25 cellular contexts compared by ENCODE assay signal in the genomic region with DNA sequence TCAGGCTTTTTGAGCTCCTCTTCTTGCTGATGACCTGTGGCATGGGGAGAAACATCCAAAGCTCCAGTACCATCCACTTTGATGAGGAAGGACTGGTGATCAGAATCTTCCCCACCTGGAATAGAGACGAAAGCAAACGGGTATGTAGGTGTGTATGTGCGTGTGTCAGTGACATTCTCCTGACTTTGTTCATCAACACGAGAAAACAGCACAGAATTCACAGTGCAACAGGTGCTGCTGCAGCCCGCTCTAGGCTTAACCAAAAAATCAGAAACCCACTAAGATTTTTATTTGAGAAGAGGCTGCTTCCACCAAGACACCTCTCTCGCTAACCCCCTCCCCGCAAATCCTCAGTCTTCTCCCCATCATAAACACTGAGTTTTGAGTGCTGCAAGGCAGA. TPM values are rescaled to one million over a fixed set of nuclear protein-coding genes. Genes with fewer than 3 reads are reported as not detected.
DNase-seq lines count a peak whose midpoint lies in the region; ATAC-seq, FAIRE-seq and TF ChIP-seq lines count a peak whose summit lies in the region.
"Had no signal": no experiment of that assay in that cellular context is flagged by ENCODE, and none has a peak within 500 bp of the region (broad histone marks: within the 10 kb centered on the region; RNA-seq: fewer than 3 reads in every experiment).

No MANE protein-coding gene starts in this region.

- H3K4me2 ChIP-seq in BLaER1 treated with 17β-estradiol and CSF1 and Interleukin-3, amounts not matched to agents 10 nM and 100 nM: peak overlapping the region in 8 of 11 experiments; percentile 1 to 86 (median 80); a peak in 14 of 22 replicates
- H3K4me2 ChIP-seq in K562 (ENCODE audit: insufficient read depth, low read length) (no peak overlapping the region), neural progenitor cell (no peak overlapping the region)
- H3K4me2 ChIP-seq: GM23338 had no signal

- no peaks in the 10 kb centered on the region for H3K27me3 ChIP-seq in BLaER1 treated with 17β-estradiol and CSF1 and Interleukin-3, amounts not matched to agents 10 nM and 100 nM
- peaks cover 53 to 85% of the 10 kb centered on the region in 2 experiments for H3K27me3 ChIP-seq in K562 (ENCODE audit: control insufficient read depth in 2 of 2, insufficient read depth in 2 of 2, low read length in 2 of 2)
- no peaks in the 10 kb centered on the region for H3K27me3 ChIP-seq in dorsolateral prefrontal cortex
- no peaks in the 10 kb centered on the region for H3K27me3 ChIP-seq in neural progenitor cell
- no peaks in the 10 kb centered on the region for H3K27me3 ChIP-seq in uterus

- H2AFZ ChIP-seq in K562 (ENCODE audit: low read depth, low read length) (no peak overlapping the region), neural progenitor cell (replicated peaks) (no peak overlapping the region)
- H2AFZ ChIP-seq: GM23338 had no signal

- 0 out of 22 replicates have a peak, but pooled peaks cover 0 to 4% (median 0%) of the 10 kb centered on the region in 11 experiments for H4K20me1 ChIP-seq in BLaER1 treated with 17β-estradiol and CSF1 and Interleukin-3, amounts not matched to agents 10 nM and 100 nM
- H4K20me1 ChIP-seq in K562 (replicated peaks; ENCODE audit: control insufficient read depth, insufficient read depth, low read length) (peaks cover 4% of the 10 kb centered on the region; the same call in 1 of the 2 replicates), neural progenitor cell (ENCODE audit: low read depth) (no peaks in the 10 kb centered on the region)

- in situ Hi-C loops in K562 (cut with MboI): no loop called here

- TF ChIP-seq POLR2A in K562 (conservative IDR thresholded peaks at IDR 0.05): no peak
- TF ChIP-seq POLR2A in uterus (IDR thresholded peaks at IDR 0.05): no peak

- no peak for TF ChIP-seq EP300 in K562 (IDR thresholded peaks at IDR 0.05; ENCODE audit: low read length)

- DNase-seq in K562 (ENCODE audit: extremely low read depth in 1 of 4, low spot score in 3 of 4) (no peak), dorsolateral prefrontal cortex (no peak), neural progenitor cell (ENCODE audit: low spot score) (no peak), uterus (no peak)
- DNase-seq in effector memory CD8-positive, alpha-beta T cell: no peak
- DNase-seq: CD4-positive, alpha-beta T cell; CD8-positive, alpha-beta memory T cell; DMS53; DMS79 treated with DMSO at 0.1 percent for 48 hours; GF-D8 had no signal

- H3K4me1 ChIP-seq in BLaER1 treated with 17β-estradiol and CSF1 and Interleukin-3, amounts not matched to agents 10 nM and 100 nM: peaks cover 24 to 100% (median 90%) of the 10 kb centered on the region in 10 experiments
- H3K4me1 ChIP-seq in K562 (replicated peaks in 1 of 2; ENCODE audit: control insufficient read depth in 2 of 2, insufficient read depth in 2 of 2, low read length in 2 of 2): peaks cover 0 to 8% of the 10 kb centered on the region in 2 experiments; a peak in 1 of 5 replicates
- H3K4me1 ChIP-seq in neural progenitor cell: peaks cover 15% of the 10 kb centered on the region
- no peaks in the 10 kb centered on the region for H3K4me1 ChIP-seq in uterus

- H3K9ac ChIP-seq in BLaER1 treated with 17β-estradiol and CSF1 and Interleukin-3, amounts not matched to agents 10 nM and 100 nM: no peak overlapping the region
- no peak overlapping the region for H3K9ac ChIP-seq in K562 (ENCODE audit: insufficient read depth in 1 of 2, low read depth in 2 of 2, low read length in 2 of 2)
- no peak overlapping the region for H3K9ac ChIP-seq in neural progenitor cell

- H3K79me2 ChIP-seq in K562 (ENCODE audit: control insufficient read depth, insufficient read depth, low read length) (no peaks in the 10 kb centered on the region), neural progenitor cell (ENCODE audit: low read depth) (no peaks in the 10 kb centered on the region)

- no peaks in the 10 kb centered on the region for H3K9me3 Mint-ChIP-seq in neural progenitor cell
- no peaks in the 10 kb centered on the region for H3K9me3 Mint-ChIP-seq in effector memory CD8-positive, alpha-beta T cell
- H3K9me3 Mint-ChIP-seq: CD14-positive monocyte; CD4-positive, alpha-beta T cell; CD8-positive, alpha-beta memory T cell; GM23338 had no signal

- 1% methylated on average over 7 of the region's 7 CpGs for WGBS in K562 (ENCODE audit: insufficient coverage, low coverage, missing lambda C conversion rate)

- no peak for TF ChIP-seq RAD21 in K562 (CRISPR knock-in tag; conservative IDR thresholded peaks at IDR 0.05 in 1 of 2, IDR thresholded peaks at IDR 0.05 in 1 of 2)

- H3K4me1 Mint-ChIP-seq in neural progenitor cell: peaks cover 74% of the 10 kb centered on the region
- no peaks in the 10 kb centered on the region for H3K4me1 Mint-ChIP-seq in effector memory CD8-positive, alpha-beta T cell (ENCODE audit: low read depth in 2 of 2)
- H3K4me1 Mint-ChIP-seq: CD8-positive, alpha-beta memory T cell had no signal

- H3K9me3 ChIP-seq in BLaER1 treated with 17β-estradiol and CSF1 and Interleukin-3, amounts not matched to agents 10 nM and 100 nM (replicated peaks in 1 of 11): no peaks in the 10 kb centered on the region
- H3K9me3 ChIP-seq in K562 (replicated peaks; ENCODE audit: control insufficient read depth, insufficient read depth, low read depth, low read length) (no peaks in the 10 kb centered on the region), neural progenitor cell (ENCODE audit: low read depth) (no peaks in the 10 kb centered on the region), uterus (no peaks in the 10 kb centered on the region)
- H3K9me3 ChIP-seq: HAP-1 had no signal

- no peak overlapping the region for H3K4me3 ChIP-seq in BLaER1 treated with 17β-estradiol and CSF1 and Interleukin-3, amounts not matched to agents 10 nM and 100 nM
- H3K4me3 ChIP-seq in K562 (no peak overlapping the region), dorsolateral prefrontal cortex (no peak overlapping the region), neural progenitor cell (no peak overlapping the region), uterus (no peak overlapping the region)
- H3K4me3 ChIP-seq: GM23338, HAP-1 had no signal

- TF ChIP-seq CTCF in K562 (IDR thresholded peaks at IDR 0.05 in 2 of 3, conservative IDR thresholded peaks at IDR 0.05 in 1 of 3; ENCODE audit: insufficient read depth in 2 of 3, low read depth in 1 of 3, low read length in 3 of 3): no peak
- TF ChIP-seq CTCF in dorsolateral prefrontal cortex (IDR thresholded peaks at IDR 0.05 in 54 of 56, conservative IDR thresholded peaks at IDR 0.05 in 2 of 56; ENCODE audit: low read depth in 1 of 56, partially characterized antibody in 56 of 56): no peak
- TF ChIP-seq CTCF in neural progenitor cell (IDR thresholded peaks at IDR 0.05): no peak
- no peak for TF ChIP-seq CTCF in uterus (IDR thresholded peaks at IDR 0.05)

- intact Hi-C loops in K562 (cut with micrococcal nuclease): no loop called here
- intact Hi-C loops in dorsolateral prefrontal cortex (cut with DNase I): no loop called here
- intact Hi-C loops in uterus (cut with DNase I; ENCODE audit: low total_unique reads): no loop called here

- no peaks in the 10 kb centered on the region for H3K9me1 ChIP-seq in K562 (ENCODE audit: control insufficient read depth, insufficient read depth, low read length)

- ATAC-seq in K562 (no peak), GM18909 (IDR thresholded peaks at IDR 0.05; ENCODE audit: poor library complexity, unreplicated experiment) (no peak), GM19351 (IDR thresholded peaks at IDR 0.05; ENCODE audit: unreplicated experiment) (no peak)
- ATAC-seq in effector memory CD8-positive, alpha-beta T cell (replicated peaks): no peak
- ATAC-seq: GM23338 had no signal

- peaks cover 21% of the 10 kb centered on the region for H3K27me3 Mint-ChIP-seq in neural progenitor cell (ENCODE audit: insufficient read depth, low read depth)
- peaks cover 20 to 45% of the 10 kb centered on the region in 2 donors for H3K27me3 Mint-ChIP-seq in effector memory CD8-positive, alpha-beta T cell

- H3F3A ChIP-seq in neural progenitor cell (ENCODE audit: low read depth): no peaks in the 10 kb centered on the region

- no peaks in the 10 kb centered on the region for H3K36me3 ChIP-seq in BLaER1 treated with 17β-estradiol and CSF1 and Interleukin-3, amounts not matched to agents 10 nM and 100 nM
- H3K36me3 ChIP-seq in K562 (ENCODE audit: control insufficient read depth, insufficient read depth, low read length): no peaks in the 10 kb centered on the region
- H3K36me3 ChIP-seq in neural progenitor cell: no peaks in the 10 kb centered on the region
- no peaks in the 10 kb centered on the region for H3K36me3 ChIP-seq in uterus
- H3K36me3 ChIP-seq: HAP-1 had no signal

- no peaks in the 10 kb centered on the region for H3K36me3 Mint-ChIP-seq in neural progenitor cell
- H3K36me3 Mint-ChIP-seq in effector memory CD8-positive, alpha-beta T cell (ENCODE audit: insufficient read depth): no peaks in the 10 kb centered on the region
- H3K36me3 Mint-ChIP-seq: CD14-positive monocyte; CD8-positive, alpha-beta memory T cell had no signal

- peak overlapping the region; percentile 36 for H3K4me3 Mint-ChIP-seq in neural progenitor cell
- H3K4me3 Mint-ChIP-seq in effector memory CD8-positive, alpha-beta T cell: no peak overlapping the region
- H3K4me3 Mint-ChIP-seq: CD14-positive monocyte; CD4-positive, alpha-beta T cell; CD8-positive, alpha-beta memory T cell; GM23338 had no signal

- POLR2A ChIA-PET in K562 (lab: Yijun Ruan, JAX): interaction anchor here (0.8 to 1.0 kb wide), 2 partner anchors 18 to 57 kb away, joined by 3 to 5 read pairs; no protein-coding TSS in a partner anchor

- CTCF ChIA-PET in K562 (lab: Yijun Ruan, JAX; ENCODE audit: low intra/inter-chr PET ratio): no interaction called here

- no TSS peak for BruUV-seq in K562 (replicated peaks; lab: Mats Ljungman, UMichigan)

- H3K27ac Mint-ChIP-seq in neural progenitor cell: no peak overlapping the region
- H3K27ac Mint-ChIP-seq in effector memory CD8-positive, alpha-beta T cell: no peak overlapping the region
- H3K27ac Mint-ChIP-seq: CD4-positive, alpha-beta T cell; CD8-positive, alpha-beta memory T cell; GM23338 had no signal

- FAIRE-seq in K562 (lab: Jason Lieb, UNC): peak; percentile 62
- FAIRE-seq: D721Med, GM12891, GM18507, H54 had no signal

- no peak overlapping the region for H3K27ac ChIP-seq in BLaER1 treated with 17β-estradiol and CSF1 and Interleukin-3, amounts not matched to agents 10 nM and 100 nM
- H3K27ac ChIP-seq in K562 (ENCODE audit: extremely low read depth, low read depth, low read length): no peak overlapping the region
- H3K27ac ChIP-seq in dorsolateral prefrontal cortex: peak overlapping the region in 31 of 59 donors; percentile 2 to 94 (median 53)
- no peak overlapping the region for H3K27ac ChIP-seq in neural progenitor cell
- H3K27ac ChIP-seq in uterus: no peak overlapping the region

RNA-seq across cellular contexts. Expression of a gene that starts 8.1 kb away (rescaled TPM):
- total RNA-seq in K562 (2011; cell fraction: chromatin; rRNA removed; ENCODE audit: low replicate concordance): not detected in 2 replicates
- total RNA-seq in K562 (2011; cell fraction: nucleolus; rRNA removed): not detected in 2 replicates
- total RNA-seq in K562 (2011; cell fraction: nucleoplasm; rRNA removed): not detected in 2 replicates
- not detected in 2 replicates for total RNA-seq in K562 (2014; rRNA removed)
- total RNA-seq in K562 (2014; rRNA removed; fragmentation: Illumina TruSeq; extraction: Trizol): not detected in 2 replicates
- not detected in 2 replicates for total RNA-seq in K562 (2015; rRNA removed; fragmentation: Illumina TruSeq; extraction: Trizol)
- not detected in 2 replicates for total RNA-seq in K562 (2021)
- not detected in 2 replicates for polyA plus RNA-seq in K562 (2011; rRNA removed)
- polyA plus RNA-seq in K562 (2011; cell fraction: cytosol; rRNA removed): not detected in 2 replicates
- polyA plus RNA-seq in K562 (2011; cell fraction: nucleus; rRNA removed): not detected in 2 replicates
- not detected in 2 replicates for polyA plus RNA-seq in K562 (2012)
- polyA plus RNA-seq in K562 (2014; fragmentation: Illumina TruSeq; extraction: Trizol): not detected in 2 replicates
- not detected for polyA plus RNA-seq in K562 (2014; fragmentation: Nextera tagmentation; extraction: Ambion mirVana)
- polyA plus RNA-seq in K562 (2014; rRNA removed): not detected in 2 replicates
- polyA minus RNA-seq in K562 (2011; rRNA and poly(A)+ RNA removed): not detected in 2 replicates
- not detected in 2 replicates for polyA minus RNA-seq in K562 (2011; cell fraction: cytosol; rRNA and poly(A)+ RNA removed)
- polyA minus RNA-seq in K562 (2011; cell fraction: nucleus; rRNA and poly(A)+ RNA removed): not detected in 2 replicates
- under 1 TPM in 42 of 120 experiments, not detected in 78; 0.10 to 0.56 (median 0.18) TPM for total RNA-seq in dorsolateral prefrontal cortex
- total RNA-seq in neural progenitor cell (ENCODE audit: low replicate concordance): not detected in 2 replicates
- total RNA-seq in uterus: not detected
- total RNA-seq: A172; A673; CD4-positive, alpha-beta T cell; CD8-positive, alpha-beta memory T cell; Daoy; G401; GM23338 had no signal
- polyA plus RNA-seq: BJ; CD14-positive monocyte; CD8-positive, alpha-beta memory T cell; GM23338 had no signal

RNA-seq across cellular contexts. Expression of a gene that starts 58.7 kb away (rescaled TPM):
- total RNA-seq in K562 (2011; cell fraction: chromatin; rRNA removed; ENCODE audit: low replicate concordance): not detected in 2 replicates
- total RNA-seq in K562 (2011; cell fraction: nucleolus; rRNA removed): 0.17 TPM in 1 of 2 replicates, not detected in the other
- total RNA-seq in K562 (2011; cell fraction: nucleoplasm; rRNA removed): 0.29 TPM in 1 of 2 replicates, not detected in the other
- 0.27 TPM in 1 of 2 replicates, not detected in the other for total RNA-seq in K562 (2014; rRNA removed)
- total RNA-seq in K562 (2014; rRNA removed; fragmentation: Illumina TruSeq; extraction: Trizol): 0.04 TPM in 1 of 2 replicates, not detected in the other
- total RNA-seq in K562 (2015; rRNA removed; fragmentation: Illumina TruSeq; extraction: Trizol): 0.14 TPM in 1 of 2 replicates, not detected in the other
- total RNA-seq in K562 (2021): 0.11 and 0.13 TPM in 2 replicates
- polyA plus RNA-seq in K562 (2011; rRNA removed): not detected in 2 replicates
- polyA plus RNA-seq in K562 (2011; cell fraction: cytosol; rRNA removed): 0.06 and 0.07 TPM in 2 replicates
- not detected in 2 replicates for polyA plus RNA-seq in K562 (2011; cell fraction: nucleus; rRNA removed)
- 0.22 and 2.4 TPM in 2 replicates for polyA plus RNA-seq in K562 (2012)
- polyA plus RNA-seq in K562 (2014; fragmentation: Illumina TruSeq; extraction: Trizol): 0.16 and 0.17 TPM in 2 replicates
- polyA plus RNA-seq in K562 (2014; fragmentation: Nextera tagmentation; extraction: Ambion mirVana): under 1 TPM in 1 of 2 experiments, not detected in 1; 0.08 TPM
- polyA plus RNA-seq in K562 (2014; rRNA removed): 0.07 and 0.22 TPM in 2 replicates
- polyA minus RNA-seq in K562 (2011; rRNA and poly(A)+ RNA removed): not detected in 2 replicates
- not detected in 2 replicates for polyA minus RNA-seq in K562 (2011; cell fraction: cytosol; rRNA and poly(A)+ RNA removed)
- polyA minus RNA-seq in K562 (2011; cell fraction: nucleus; rRNA and poly(A)+ RNA removed): not detected in 2 replicates
- 1 to 10 TPM in 3 of 120 experiments, under 1 TPM in 75, not detected in 42; 0.21 to 1.8 (median 0.46) TPM for total RNA-seq in dorsolateral prefrontal cortex
- not detected in 2 replicates for total RNA-seq in neural progenitor cell (ENCODE audit: low replicate concordance)
- total RNA-seq in uterus: not detected
- total RNA-seq: A172; CD8-positive, alpha-beta memory T cell; Daoy; G401; GM23338 had no signal
- polyA plus RNA-seq: BJ; CD8-positive, alpha-beta memory T cell; GM23338 had no signal

RNA-seq across cellular contexts. Expression of a gene that starts 58.9 kb away (rescaled TPM):
- total RNA-seq in K562 (2011; cell fraction: chromatin; rRNA removed; ENCODE audit: low replicate concordance): not detected in 2 replicates
- total RNA-seq in K562 (2011; cell fraction: nucleolus; rRNA removed): not detected in 2 replicates
- total RNA-seq in K562 (2011; cell fraction: nucleoplasm; rRNA removed): not detected in 2 replicates
- 0.12 TPM in 1 of 2 replicates, not detected in the other for total RNA-seq in K562 (2014; rRNA removed)
- 0.16 and 0.22 TPM in 2 replicates for total RNA-seq in K562 (2014; rRNA removed; fragmentation: Illumina TruSeq; extraction: Trizol)
- not detected in 2 replicates for total RNA-seq in K562 (2015; rRNA removed; fragmentation: Illumina TruSeq; extraction: Trizol)
- total RNA-seq in K562 (2021): 0.16 and 0.22 TPM in 2 replicates
- polyA plus RNA-seq in K562 (2011; rRNA removed): 0.07 TPM in 1 of 2 replicates, not detected in the other
- not detected in 2 replicates for polyA plus RNA-seq in K562 (2011; cell fraction: cytosol; rRNA removed)
- polyA plus RNA-seq in K562 (2011; cell fraction: nucleus; rRNA removed): not detected in 2 replicates
- polyA plus RNA-seq in K562 (2012): 0.07 and 0.14 TPM in 2 replicates
- 0.12 and 0.32 TPM in 2 replicates for polyA plus RNA-seq in K562 (2014; fragmentation: Illumina TruSeq; extraction: Trizol)
- polyA plus RNA-seq in K562 (2014; fragmentation: Nextera tagmentation; extraction: Ambion mirVana): under 1 TPM; 0.08 to 0.17 TPM
- not detected in 2 replicates for polyA plus RNA-seq in K562 (2014; rRNA removed)
- not detected in 2 replicates for polyA minus RNA-seq in K562 (2011; rRNA and poly(A)+ RNA removed)
- polyA minus RNA-seq in K562 (2011; cell fraction: cytosol; rRNA and poly(A)+ RNA removed): not detected in 2 replicates
- polyA minus RNA-seq in K562 (2011; cell fraction: nucleus; rRNA and poly(A)+ RNA removed): not detected in 2 replicates
- 1 to 10 TPM in 57 of 120 experiments, under 1 TPM in 57, not detected in 6; 0.31 to 4.0 (median 1.0) TPM for total RNA-seq in dorsolateral prefrontal cortex
- 0.09 and 0.11 TPM in 2 replicates for total RNA-seq in neural progenitor cell (ENCODE audit: low replicate concordance)
- total RNA-seq in uterus: 1 to 10 TPM in 1 of 4 donors, not detected in 3; 1.3 TPM
- total RNA-seq: A172 had no signal

Comparison
In these comparisons a context has a peak if more than half of its experiments do, and no peak if none do; other contexts are left out.
1. H3K27ac ChIP-seq: peak in dorsolateral prefrontal cortex (31 of 59); none in BLaER1 treated with 17β-estradiol and CSF1 and Interleukin-3, amounts not matched to agents 10 nM and 100 nM (0 of 11), K562 (single experiment), neural progenitor cell (single experiment) and uterus (0 of 2).
2. H3K4me2 ChIP-seq: peak in BLaER1 treated with 17β-estradiol and CSF1 and Interleukin-3, amounts not matched to agents 10 nM and 100 nM (8 of 11); none in K562 (single experiment) and neural progenitor cell (single experiment).